1 cellular context compared by ENCODE assay signal in genomic region chr3:151866711-151867410, GRCh38.
TF ChIP-seq lines count a peak whose summit lies in the region.

No MANE protein-coding gene starts in this region.

TF ChIP-seq in SK-N-SH treated with all-trans-retinoic acid at 6 μM for 48 hours, 23 proteins besides CTCF, POLR2A, EP300 and RAD21 (continued from another document):
- TF ChIP-seq POU6F1 (CRISPR knock-in tag; IDR thresholded peaks at IDR 0.05; ENCODE audit: borderline replicate concordance, low read depth) (no peak), PPARA (CRISPR knock-in tag; IDR thresholded peaks at IDR 0.05; ENCODE audit: borderline replicate concordance) (no peak), SNAI2 (CRISPR knock-in tag; IDR thresholded peaks at IDR 0.05) (no peak), GLIS3 (CRISPR knock-in tag; IDR thresholded peaks at IDR 0.05) (no peak), RARB (CRISPR knock-in tag; IDR thresholded peaks at IDR 0.05) (no peak), ZNF8 (CRISPR knock-in tag; IDR thresholded peaks at IDR 0.05) (no peak), ZFP30 (CRISPR knock-in tag; IDR thresholded peaks at IDR 0.05) (no peak), CSDC2 (CRISPR knock-in tag; IDR thresholded peaks at IDR 0.05) (no peak), BACH2 (CRISPR knock-in tag; IDR thresholded peaks at IDR 0.05; ENCODE audit: borderline replicate concordance) (no peak), ZC3H10 (CRISPR knock-in tag; IDR thresholded peaks at IDR 0.05) (no peak)
- TF ChIP-seq, protein P1, sequence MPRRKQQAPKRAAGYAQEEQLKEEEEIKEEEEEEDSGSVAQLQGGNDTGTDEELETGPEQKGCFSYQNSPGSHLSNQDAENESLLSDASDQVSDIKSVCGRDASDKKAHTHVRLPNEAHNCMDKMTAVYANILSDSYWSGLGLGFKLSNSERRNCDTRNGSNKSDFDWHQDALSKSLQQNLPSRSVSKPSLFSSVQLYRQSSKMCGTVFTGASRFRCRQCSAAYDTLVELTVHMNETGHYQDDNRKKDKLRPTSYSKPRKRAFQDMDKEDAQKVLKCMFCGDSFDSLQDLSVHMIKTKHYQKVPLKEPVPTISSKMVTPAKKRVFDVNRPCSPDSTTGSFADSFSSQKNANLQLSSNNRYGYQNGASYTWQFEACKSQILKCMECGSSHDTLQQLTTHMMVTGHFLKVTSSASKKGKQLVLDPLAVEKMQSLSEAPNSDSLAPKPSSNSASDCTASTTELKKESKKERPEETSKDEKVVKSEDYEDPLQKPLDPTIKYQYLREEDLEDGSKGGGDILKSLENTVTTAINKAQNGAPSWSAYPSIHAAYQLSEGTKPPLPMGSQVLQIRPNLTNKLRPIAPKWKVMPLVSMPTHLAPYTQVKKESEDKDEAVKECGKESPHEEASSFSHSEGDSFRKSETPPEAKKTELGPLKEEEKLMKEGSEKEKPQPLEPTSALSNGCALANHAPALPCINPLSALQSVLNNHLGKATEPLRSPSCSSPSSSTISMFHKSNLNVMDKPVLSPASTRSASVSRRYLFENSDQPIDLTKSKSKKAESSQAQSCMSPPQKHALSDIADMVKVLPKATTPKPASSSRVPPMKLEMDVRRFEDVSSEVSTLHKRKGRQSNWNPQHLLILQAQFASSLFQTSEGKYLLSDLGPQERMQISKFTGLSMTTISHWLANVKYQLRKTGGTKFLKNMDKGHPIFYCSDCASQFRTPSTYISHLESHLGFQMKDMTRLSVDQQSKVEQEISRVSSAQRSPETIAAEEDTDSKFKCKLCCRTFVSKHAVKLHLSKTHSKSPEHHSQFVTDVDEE (CRISPR knock-in tag; IDR thresholded peaks at IDR 0.05) = no peak
